Comparison of ENCODE assay signal across 23 cellular contexts in genomic region chr12:43462741-43463140, GRCh38.
"Had no signal": no experiment of that assay in that cellular context is flagged by ENCODE, and none has a peak within 500 bp of the region (broad histone marks: within the 10 kb centered on the region; RNA-seq: fewer than 3 reads in every experiment).

No MANE protein-coding gene starts in this region.

- H3K9me3 Mint-ChIP-seq: effector memory CD8-positive, alpha-beta T cell had no signal

- ATAC-seq: effector memory CD8-positive, alpha-beta T cell; foreskin keratinocyte; gastrocnemius medialis; gastroesophageal sphincter had no signal

- H3K4me3 ChIP-seq: colonic mucosa, coronary artery, dorsolateral prefrontal cortex, esophagus muscularis mucosa, esophagus squamous epithelium, gastrocnemius medialis, gastroesophageal sphincter, heart left ventricle, heart right ventricle, hepatocyte had no signal

- H3K27me3 ChIP-seq: colonic mucosa, esophagus muscularis mucosa, esophagus squamous epithelium, foreskin keratinocyte, gastrocnemius medialis, gastroesophageal sphincter, hepatocyte had no signal

- H3K27ac Mint-ChIP-seq: dendritic cell treated with granulocyte-macrophage colony-stimulating factor and Interleukin-4, amounts not matched to agents 40 ng/mL and 50 ng/mL, for 4 days; effector memory CD8-positive, alpha-beta T cell; endodermal cell had no signal

- H3K79me2 ChIP-seq: hepatocyte had no signal

- H3K9me3 ChIP-seq: colonic mucosa, esophagus muscularis mucosa, esophagus squamous epithelium, gastrocnemius medialis, gastroesophageal sphincter, heart left ventricle had no signal

- H3K27me3 Mint-ChIP-seq: dendritic cell treated with granulocyte-macrophage colony-stimulating factor and Interleukin-4, amounts not matched to agents 40 ng/mL and 50 ng/mL, for 4 days; effector memory CD8-positive, alpha-beta T cell had no signal

- H2AFZ ChIP-seq: hepatocyte had no signal

- H3K4me3 Mint-ChIP-seq: dendritic cell treated with granulocyte-macrophage colony-stimulating factor and Interleukin-4, amounts not matched to agents 40 ng/mL and 50 ng/mL, for 4 days; effector memory CD8-positive, alpha-beta T cell; endodermal cell had no signal

- H3K4me1 ChIP-seq: colonic mucosa, esophagus muscularis mucosa, esophagus squamous epithelium, foreskin keratinocyte, gastrocnemius medialis, gastroesophageal sphincter, heart left ventricle, heart right ventricle had no signal

- H3K27ac ChIP-seq: colonic mucosa, coronary artery, dorsolateral prefrontal cortex, epithelial cell of prostate, esophagus muscularis mucosa, esophagus squamous epithelium, foreskin keratinocyte, gastrocnemius medialis, gastroesophageal sphincter, heart left ventricle, heart right ventricle, hepatocyte had no signal

- H3K4me2 ChIP-seq: hepatocyte had no signal

- DNase-seq: colonic mucosa; cortex of kidney; dermis blood vessel endothelial cell; dorsolateral prefrontal cortex; effector CD4-positive, alpha-beta T cell; effector CD8-positive, alpha-beta T cell; effector memory CD4-positive, alpha-beta T cell; effector memory CD8-positive, alpha-beta T cell; endodermal cell; esophagus squamous epithelium; foreskin fibroblast; foreskin keratinocyte; foreskin melanocyte; gastrocnemius medialis; head of caudate nucleus; heart left ventricle; heart right ventricle had no signal

- H3K4me1 Mint-ChIP-seq: endodermal cell had no signal

- H3K36me3 ChIP-seq: colonic mucosa, esophagus muscularis mucosa, esophagus squamous epithelium, gastrocnemius medialis, gastroesophageal sphincter, heart left ventricle, heart right ventricle had no signal
